ENCODE assay signal across 25 cellular contexts in the genomic region with DNA sequence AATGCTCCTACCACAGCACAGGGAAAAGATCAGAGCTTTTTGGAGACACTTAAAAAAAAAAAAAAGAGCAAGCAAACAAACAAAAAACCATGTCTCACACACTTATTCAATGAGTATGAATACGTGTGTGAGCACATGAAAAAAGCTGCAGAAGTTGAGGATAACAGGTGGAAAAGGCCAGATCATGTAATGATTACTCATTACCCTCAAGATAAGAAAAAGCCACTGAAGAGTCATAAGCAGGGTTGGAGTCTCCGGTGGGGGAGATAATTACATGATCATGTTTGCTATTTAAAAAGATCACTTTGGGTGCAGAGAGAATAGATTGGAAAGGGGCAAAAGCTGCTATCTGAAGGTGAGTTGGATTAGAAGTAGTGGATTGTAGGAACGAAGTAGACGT.
"Had no signal": no experiment of that assay in that cellular context is flagged by ENCODE, and none has a peak within 500 bp of the region (broad histone marks: within the 10 kb centered on the region; RNA-seq: fewer than 3 reads in every experiment).

No MANE protein-coding gene starts in this region.

- H3K4me3 ChIP-seq: lower lobe of right lung, psoas muscle, right atrium auricular region, upper lobe of right lung had no signal

- H3K4me1 ChIP-seq: foreskin keratinocyte, lower lobe of right lung, psoas muscle, right atrium auricular region, upper lobe of right lung had no signal

- H3K27ac Mint-ChIP-seq: activated B cell treated with CpG ODN at 0.5 μM for 24 hours; activated CD4-positive, alpha-beta T cell treated with anti-CD3 and anti-CD28 coated beads for 36 hours; activated naive CD4-positive, alpha-beta T cell treated with anti-CD3 and anti-CD28 coated beads, Interleukin-2, amount 50 U/mL, for 72 hours; activated T-cell treated with anti-CD3 and anti-CD28 coated beads, Interleukin-2, amount 50 U/mL, for 24 hours; activated T-helper 17 cell treated with anti-CD3 and anti-CD28 coated beads, Interleukin-2, amount 50 U/mL, for 72 hours; brain; naive thymus-derived CD8-positive, alpha-beta T cell had no signal

- DNase-seq: activated B cell treated with CpG ODN at 0.5 μM for 24 hours; activated CD4-positive, alpha-beta T cell treated with anti-CD3 and anti-CD28 coated beads for 36 hours; activated CD4-positive, alpha-beta T cell treated with anti-CD3 and anti-CD28 coated beads, Interleukin-2, amount 50 U/mL, for 4 hours; activated CD8-positive, alpha-beta memory T cell treated with anti-CD3 and anti-CD28 coated beads for 24 hours; activated CD8-positive, alpha-beta memory T cell treated with anti-CD3 and anti-CD28 coated beads, Interleukin-2, amount 50 U/mL, for 4 hours; activated T-cell treated with anti-CD3 and anti-CD28 coated beads, Interleukin-2, amount 50 U/mL, for 24 hours; aorta; central memory CD4-positive, alpha-beta T cell; dermis blood vessel endothelial cell; effector CD8-positive, alpha-beta T cell; foreskin keratinocyte; kidney; lower lobe of right lung; naive thymus-derived CD8-positive, alpha-beta T cell; psoas muscle; stimulated activated CD4-positive, alpha-beta T cell treated with anti-CD3 and anti-CD28 coated beads, Interleukin-12 subunit alpha, Interleukin-12 subunit beta, amount 100 ng/mL, for 4 hours; stimulated activated CD4-positive, alpha-beta T cell treated with anti-CD3 and anti-CD28 coated beads, Interleukin-4, amount 100 ng/mL, for 4 hours; stimulated activated naive CD8-positive, alpha-beta T cell treated with anti-CD3 and anti-CD28 coated beads, Interleukin-15, Interleukin-2, amounts not matched to agents 100 U/mL and 50 U/mL, for 24 hours; T-helper 9 cell; upper lobe of right lung had no signal

- H3K4me1 Mint-ChIP-seq: activated B cell treated with CpG ODN at 0.5 μM for 24 hours; activated CD4-positive, alpha-beta T cell treated with anti-CD3 and anti-CD28 coated beads for 36 hours; activated T-helper 17 cell treated with anti-CD3 and anti-CD28 coated beads, Interleukin-2, amount 50 U/mL, for 72 hours; brain; naive thymus-derived CD8-positive, alpha-beta T cell had no signal

- H3K4me3 Mint-ChIP-seq: activated B cell treated with CpG ODN at 0.5 μM for 24 hours; activated CD4-positive, alpha-beta T cell treated with anti-CD3 and anti-CD28 coated beads for 36 hours; activated T-cell treated with anti-CD3 and anti-CD28 coated beads, Interleukin-2, amount 50 U/mL, for 24 hours; activated T-helper 17 cell treated with anti-CD3 and anti-CD28 coated beads, Interleukin-2, amount 50 U/mL, for 72 hours; brain; naive thymus-derived CD8-positive, alpha-beta T cell had no signal

- H3K27ac ChIP-seq: foreskin keratinocyte, lower lobe of right lung, psoas muscle, right atrium auricular region, upper lobe of right lung had no signal

- H3K9me3 ChIP-seq: lower lobe of right lung, psoas muscle, upper lobe of right lung had no signal

- H3K9me3 Mint-ChIP-seq: activated T-cell treated with anti-CD3 and anti-CD28 coated beads, Interleukin-2, amount 50 U/mL, for 24 hours had no signal

- H3K36me3 Mint-ChIP-seq: activated naive CD4-positive, alpha-beta T cell treated with anti-CD3 and anti-CD28 coated beads, Interleukin-2, amount 50 U/mL, for 72 hours had no signal

- H3K27me3 ChIP-seq: foreskin keratinocyte, right atrium auricular region, upper lobe of right lung had no signal

- ATAC-seq: activated CD4-positive, alpha-beta T cell treated with anti-CD3 and anti-CD28 coated beads for 36 hours; activated naive CD4-positive, alpha-beta T cell treated with anti-CD3 and anti-CD28 coated beads, Interleukin-2, amount 50 U/mL, for 72 hours; activated T-helper 17 cell treated with anti-CD3 and anti-CD28 coated beads, Interleukin-2, amount 50 U/mL, for 72 hours; foreskin keratinocyte; left lobe of liver; lower lobe of right lung; naive thymus-derived CD8-positive, alpha-beta T cell; psoas muscle; stimulated activated naive CD8-positive, alpha-beta T cell treated with anti-CD3 and anti-CD28 coated beads, Interleukin-15, Interleukin-2, amounts not matched to agents 100 U/mL and 50 U/mL, for 24 hours; upper lobe of right lung had no signal

- H3K36me3 ChIP-seq: lower lobe of right lung, right atrium auricular region, upper lobe of right lung had no signal

- H3K27me3 Mint-ChIP-seq: brain had no signal
